Comparison of ENCODE assay signal across 1 cellular context in genomic region chr13:51070005-51070649, GRCh38.
A peak's percentile ranks its signal among the peaks of the same experiment; 100 is the strongest.
TF ChIP-seq lines count a peak whose summit lies in the region.

No MANE protein-coding gene starts in this region.

TF ChIP-seq in HepG2, 621 proteins besides CTCF, POLR2A, EP300 and RAD21 (continued from another document and continues in another):
- no peak for TF ChIP-seq ZNF282 (IDR thresholded peaks at IDR 0.05; ENCODE audit: partially characterized antibody)
- TF ChIP-seq, protein P1, sequence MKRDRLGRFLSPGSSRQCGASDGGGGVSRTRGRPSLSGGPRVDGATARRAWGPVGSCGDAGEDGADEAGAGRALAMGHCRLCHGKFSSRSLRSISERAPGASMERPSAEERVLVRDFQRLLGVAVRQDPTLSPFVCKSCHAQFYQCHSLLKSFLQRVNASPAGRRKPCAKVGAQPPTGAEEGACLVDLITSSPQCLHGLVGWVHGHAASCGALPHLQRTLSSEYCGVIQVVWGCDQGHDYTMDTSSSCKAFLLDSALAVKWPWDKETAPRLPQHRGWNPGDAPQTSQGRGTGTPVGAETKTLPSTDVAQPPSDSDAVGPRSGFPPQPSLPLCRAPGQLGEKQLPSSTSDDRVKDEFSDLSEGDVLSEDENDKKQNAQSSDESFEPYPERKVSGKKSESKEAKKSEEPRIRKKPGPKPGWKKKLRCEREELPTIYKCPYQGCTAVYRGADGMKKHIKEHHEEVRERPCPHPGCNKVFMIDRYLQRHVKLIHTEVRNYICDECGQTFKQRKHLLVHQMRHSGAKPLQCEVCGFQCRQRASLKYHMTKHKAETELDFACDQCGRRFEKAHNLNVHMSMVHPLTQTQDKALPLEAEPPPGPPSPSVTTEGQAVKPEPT (CRISPR knock-in tag; IDR thresholded peaks at IDR 0.05; ENCODE audit: low read depth), result no peak
- no peak for TF ChIP-seq ZNF335 (CRISPR knock-in tag; IDR thresholded peaks at IDR 0.05)
- TF ChIP-seq, protein P2, sequence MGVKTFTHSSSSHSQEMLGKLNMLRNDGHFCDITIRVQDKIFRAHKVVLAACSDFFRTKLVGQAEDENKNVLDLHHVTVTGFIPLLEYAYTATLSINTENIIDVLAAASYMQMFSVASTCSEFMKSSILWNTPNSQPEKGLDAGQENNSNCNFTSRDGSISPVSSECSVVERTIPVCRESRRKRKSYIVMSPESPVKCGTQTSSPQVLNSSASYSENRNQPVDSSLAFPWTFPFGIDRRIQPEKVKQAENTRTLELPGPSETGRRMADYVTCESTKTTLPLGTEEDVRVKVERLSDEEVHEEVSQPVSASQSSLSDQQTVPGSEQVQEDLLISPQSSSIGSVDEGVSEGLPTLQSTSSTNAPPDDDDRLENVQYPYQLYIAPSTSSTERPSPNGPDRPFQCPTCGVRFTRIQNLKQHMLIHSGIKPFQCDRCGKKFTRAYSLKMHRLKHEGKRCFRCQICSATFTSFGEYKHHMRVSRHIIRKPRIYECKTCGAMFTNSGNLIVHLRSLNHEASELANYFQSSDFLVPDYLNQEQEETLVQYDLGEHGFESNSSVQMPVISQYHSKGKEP (CRISPR knock-in tag; IDR thresholded peaks at IDR 0.05), result no peak
- no peak for TF ChIP-seq STAT5B (CRISPR knock-in tag; IDR thresholded peaks at IDR 0.05)
- no peak for TF ChIP-seq KAT8 (CRISPR knock-in tag; IDR thresholded peaks at IDR 0.05)
- peak; percentile 15; the same call in 1 of the 2 replicates for TF ChIP-seq ZNF331 (CRISPR knock-in tag; IDR thresholded peaks at IDR 0.05)
- TF ChIP-seq TRAFD1 (CRISPR knock-in tag; IDR thresholded peaks at IDR 0.05; ENCODE audit: borderline replicate concordance), result no peak
- no peak for TF ChIP-seq THAP9 (CRISPR knock-in tag; IDR thresholded peaks at IDR 0.05; ENCODE audit: borderline replicate concordance)
- peak; percentile 65 for TF ChIP-seq XRCC5 (optimal IDR thresholded peaks at IDR 0.05; ENCODE audit: low read length)
- TF ChIP-seq RCOR2 (CRISPR knock-in tag; IDR thresholded peaks at IDR 0.05), result no peak
- TF ChIP-seq, protein P3, sequence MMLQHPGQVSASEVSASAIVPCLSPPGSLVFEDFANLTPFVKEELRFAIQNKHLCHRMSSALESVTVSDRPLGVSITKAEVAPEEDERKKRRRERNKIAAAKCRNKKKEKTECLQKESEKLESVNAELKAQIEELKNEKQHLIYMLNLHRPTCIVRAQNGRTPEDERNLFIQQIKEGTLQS (CRISPR knock-in tag; IDR thresholded peaks at IDR 0.05), result 0 out of 2 replicates have a peak, but pooled peaks have one; percentile 16
- no peak for TF ChIP-seq ARID4A (CRISPR knock-in tag; IDR thresholded peaks at IDR 0.05; ENCODE audit: borderline replicate concordance)
- TF ChIP-seq ZNF350 (CRISPR knock-in tag; IDR thresholded peaks at IDR 0.05; ENCODE audit: borderline replicate concordance, low read depth), result no peak
- no peak for TF ChIP-seq GTF3A (CRISPR knock-in tag; conservative IDR thresholded peaks at IDR 0.05)
- peak; percentile 93 for TF ChIP-seq SMC3 (IDR thresholded peaks at IDR 0.05; ENCODE audit: low read length)
- peak; percentile 59; the same call in 1 of the 2 replicates for TF ChIP-seq SALL1 (CRISPR knock-in tag; IDR thresholded peaks at IDR 0.05)
- TF ChIP-seq ZNF614 (CRISPR knock-in tag; IDR thresholded peaks at IDR 0.05; ENCODE audit: borderline replicate concordance), result peak; percentile 33; the same call in 1 of the 2 replicates
- TF ChIP-seq ZFP41 (CRISPR knock-in tag; IDR thresholded peaks at IDR 0.05; ENCODE audit: borderline replicate concordance), result no peak
- TF ChIP-seq, protein P4, sequence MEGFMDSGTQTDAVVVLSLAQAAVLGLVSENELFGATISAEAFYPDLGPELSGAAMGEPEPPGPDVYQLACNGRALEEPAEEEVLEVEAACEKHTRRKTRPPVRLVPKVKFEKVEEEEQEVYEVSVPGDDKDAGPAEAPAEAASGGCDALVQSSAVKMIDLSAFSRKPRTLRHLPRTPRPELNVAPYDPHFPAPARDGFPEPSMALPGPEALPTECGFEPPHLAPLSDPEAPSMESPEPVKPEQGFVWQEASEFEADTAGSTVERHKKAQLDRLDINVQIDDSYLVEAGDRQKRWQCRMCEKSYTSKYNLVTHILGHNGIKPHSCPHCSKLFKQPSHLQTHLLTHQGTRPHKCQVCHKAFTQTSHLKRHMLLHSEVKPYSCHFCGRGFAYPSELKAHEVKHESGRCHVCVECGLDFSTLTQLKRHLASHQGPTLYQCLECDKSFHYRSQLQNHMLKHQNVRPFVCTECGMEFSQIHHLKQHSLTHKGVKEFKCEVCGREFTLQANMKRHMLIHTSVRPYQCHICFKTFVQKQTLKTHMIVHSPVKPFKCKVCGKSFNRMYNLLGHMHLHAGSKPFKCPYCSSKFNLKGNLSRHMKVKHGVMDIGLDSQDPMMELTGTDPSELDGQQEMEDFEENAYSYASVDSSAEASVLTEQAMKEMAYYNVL (CRISPR knock-in tag; IDR thresholded peaks at IDR 0.05; ENCODE audit: borderline replicate concordance), result no peak
- 0 out of 2 replicates have a peak, but pooled peaks have one; percentile 36 for TF ChIP-seq FOXO1 (CRISPR knock-in tag; IDR thresholded peaks at IDR 0.05)
- TF ChIP-seq SNAI1 (CRISPR knock-in tag; IDR thresholded peaks at IDR 0.05; ENCODE audit: borderline replicate concordance), result no peak
- TF ChIP-seq, protein P5, sequence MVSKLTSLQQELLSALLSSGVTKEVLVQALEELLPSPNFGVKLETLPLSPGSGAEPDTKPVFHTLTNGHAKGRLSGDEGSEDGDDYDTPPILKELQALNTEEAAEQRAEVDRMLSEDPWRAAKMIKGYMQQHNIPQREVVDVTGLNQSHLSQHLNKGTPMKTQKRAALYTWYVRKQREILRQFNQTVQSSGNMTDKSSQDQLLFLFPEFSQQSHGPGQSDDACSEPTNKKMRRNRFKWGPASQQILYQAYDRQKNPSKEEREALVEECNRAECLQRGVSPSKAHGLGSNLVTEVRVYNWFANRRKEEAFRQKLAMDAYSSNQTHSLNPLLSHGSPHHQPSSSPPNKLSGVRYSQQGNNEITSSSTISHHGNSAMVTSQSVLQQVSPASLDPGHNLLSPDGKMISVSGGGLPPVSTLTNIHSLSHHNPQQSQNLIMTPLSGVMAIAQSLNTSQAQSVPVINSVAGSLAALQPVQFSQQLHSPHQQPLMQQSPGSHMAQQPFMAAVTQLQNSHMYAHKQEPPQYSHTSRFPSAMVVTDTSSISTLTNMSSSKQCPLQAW (CRISPR knock-in tag; IDR thresholded peaks at IDR 0.05), result 0 out of 2 replicates have a peak, but pooled peaks have one; percentile 17
- no peak for TF ChIP-seq ZNF724P (CRISPR knock-in tag; IDR thresholded peaks at IDR 0.05; ENCODE audit: borderline replicate concordance)
- TF ChIP-seq ARNT (IDR thresholded peaks at IDR 0.05), result no peak
- no peak for TF ChIP-seq AHR (CRISPR knock-in tag; IDR thresholded peaks at IDR 0.05)
- 0 out of 2 replicates have a peak, but pooled peaks have one; percentile 25 for TF ChIP-seq HOMEZ (CRISPR knock-in tag; IDR thresholded peaks at IDR 0.05; ENCODE audit: low read depth)
- TF ChIP-seq KDM2A (CRISPR knock-in tag; IDR thresholded peaks at IDR 0.05; ENCODE audit: borderline replicate concordance, low read depth), result peak; percentile 54
- no peak for TF ChIP-seq MIXL1 (CRISPR knock-in tag; IDR thresholded peaks at IDR 0.05)
- no peak for TF ChIP-seq FOXP4 (CRISPR knock-in tag; IDR thresholded peaks at IDR 0.05)
- TF ChIP-seq ZNF737 (CRISPR knock-in tag; IDR thresholded peaks at IDR 0.05; ENCODE audit: borderline replicate concordance), result no peak
- no peak for TF ChIP-seq MTF1 (CRISPR knock-in tag; IDR thresholded peaks at IDR 0.05)
- no peak for TF ChIP-seq SNAPC2 (CRISPR knock-in tag; IDR thresholded peaks at IDR 0.05)
- TF ChIP-seq NR3C1 (CRISPR knock-in tag; IDR thresholded peaks at IDR 0.05), result no peak
- TF ChIP-seq, protein P6, sequence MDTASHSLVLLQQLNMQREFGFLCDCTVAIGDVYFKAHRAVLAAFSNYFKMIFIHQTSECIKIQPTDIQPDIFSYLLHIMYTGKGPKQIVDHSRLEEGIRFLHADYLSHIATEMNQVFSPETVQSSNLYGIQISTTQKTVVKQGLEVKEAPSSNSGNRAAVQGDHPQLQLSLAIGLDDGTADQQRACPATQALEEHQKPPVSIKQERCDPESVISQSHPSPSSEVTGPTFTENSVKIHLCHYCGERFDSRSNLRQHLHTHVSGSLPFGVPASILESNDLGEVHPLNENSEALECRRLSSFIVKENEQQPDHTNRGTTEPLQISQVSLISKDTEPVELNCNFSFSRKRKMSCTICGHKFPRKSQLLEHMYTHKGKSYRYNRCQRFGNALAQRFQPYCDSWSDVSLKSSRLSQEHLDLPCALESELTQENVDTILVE (CRISPR knock-in tag; IDR thresholded peaks at IDR 0.05), result no peak
- TF ChIP-seq ZNF616 (CRISPR knock-in tag; IDR thresholded peaks at IDR 0.05; ENCODE audit: low read depth), result no peak
- no peak for TF ChIP-seq ZNF7 (CRISPR knock-in tag; IDR thresholded peaks at IDR 0.05)
